28 cellular contexts compared by ENCODE assay signal in the genomic region with DNA sequence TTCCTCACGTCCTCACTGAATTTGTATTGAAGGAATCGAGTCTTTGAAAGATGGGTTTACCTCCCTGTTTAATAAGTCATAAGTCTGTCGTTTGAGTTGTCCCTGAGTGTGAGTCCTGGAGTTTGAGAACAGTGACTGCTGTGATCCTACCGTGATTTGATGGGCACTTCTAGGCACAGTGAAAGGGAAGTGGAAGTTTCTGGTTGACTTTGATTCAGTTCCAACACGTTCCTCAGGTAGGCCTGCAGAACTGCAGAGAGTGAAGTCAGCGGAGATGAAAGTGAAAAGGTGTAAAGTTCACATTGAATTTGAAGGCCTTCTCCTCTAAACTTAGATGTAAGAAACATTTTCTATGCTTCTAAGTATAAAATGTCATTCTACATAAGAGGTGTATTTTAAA.
"Had no signal": no experiment of that assay in that cellular context is flagged by ENCODE, and none has a peak within 500 bp of the region (broad histone marks: within the 10 kb centered on the region; RNA-seq: fewer than 3 reads in every experiment).

No MANE protein-coding gene starts in this region.

- FAIRE-seq: small intestine, urothelium cell line had no signal

- H3K27ac Mint-ChIP-seq: natural killer cell; neural progenitor cell; progenitor cell of endocrine pancreas; stimulated activated effector memory CD8-positive, alpha-beta T cell treated with anti-CD3 and anti-CD28 coated beads, Interleukin-12 subunit alpha, Interleukin-12 subunit beta, amount 100 ng/mL, for 72 hours; stimulated activated naive B cell treated with anti-CD40 and anti-IgM and Interleukin-4, amounts not matched to agents 10 μg/mL and 1 μg/mL and 100 μg/mL, for 72 hours; stimulated activated naive CD8-positive, alpha-beta T cell treated with anti-CD3 and anti-CD28 coated beads, Interleukin-15, Interleukin-2, amounts not matched to agents 100 ng/mL and 50 ng/mL, for 24 hours had no signal

- DNase-seq: natural killer cell; occipital lobe; ovary; posterior cingulate gyrus; psoas muscle; right cardiac atrium; right lobe of liver; sigmoid colon; small intestine; stimulated activated CD4-positive, alpha-beta T cell treated with anti-CD3 and anti-CD28 coated beads, Interleukin-15, amount 100 ng/mL, for 24 hours; stimulated activated CD4-positive, alpha-beta T cell treated with anti-CD3 and anti-CD28 coated beads, Interleukin-2, amount 100 ng/mL, for 24 hours; stimulated activated CD4-positive, alpha-beta T cell treated with anti-CD3 and anti-CD28 coated beads, Interleukin-2, amount 100 ng/mL, for 48 hours; stimulated activated CD4-positive, alpha-beta T cell treated with anti-CD3 and anti-CD28 coated beads, Interleukin-4, amount 100 ng/mL, for 24 hours; stimulated activated naive B cell treated with anti-CD40 and anti-IgM and Interleukin-4, amounts not matched to agents 10 μg/mL and 1 μg/mL and 100 μg/mL, for 72 hours; stimulated activated naive CD4-positive, alpha-beta T cell treated with Interleukin-2 at 50 U/mL for 16 hours; stomach; thyroid gland; trophoblast cell; upper lobe of left lung had no signal

- H3K9me3 ChIP-seq: ovary, psoas muscle, right lobe of liver, sigmoid colon, stomach, thoracic aorta, thyroid gland, tibial nerve, upper lobe of left lung, vagina had no signal

- H3K4me3 Mint-ChIP-seq: natural killer cell; nephron; neural progenitor cell; stimulated activated effector memory CD8-positive, alpha-beta T cell treated with anti-CD3 and anti-CD28 coated beads, Interleukin-12 subunit alpha, Interleukin-12 subunit beta, amount 100 ng/mL, for 72 hours; stimulated activated naive B cell treated with anti-CD40 and anti-IgM and Interleukin-4, amounts not matched to agents 10 μg/mL and 1 μg/mL and 100 μg/mL, for 72 hours; stimulated activated naive CD8-positive, alpha-beta T cell treated with anti-CD3 and anti-CD28 coated beads, Interleukin-15, Interleukin-2, amounts not matched to agents 100 ng/mL and 50 ng/mL, for 24 hours had no signal

- H3K4me3 ChIP-seq: neural progenitor cell, ovary, psoas muscle, right lobe of liver, sigmoid colon, stomach, thoracic aorta, thyroid gland, tibial nerve, upper lobe of left lung, vagina had no signal

- H3K27me3 ChIP-seq: neural progenitor cell, ovary, right lobe of liver, sigmoid colon, stomach, thyroid gland, tibial nerve, upper lobe of left lung, vagina had no signal

- H3K4me1 Mint-ChIP-seq: natural killer cell; neural progenitor cell; stimulated activated effector memory CD8-positive, alpha-beta T cell treated with anti-CD3 and anti-CD28 coated beads, Interleukin-12 subunit alpha, Interleukin-12 subunit beta, amount 100 ng/mL, for 72 hours had no signal

- H3K36me3 ChIP-seq: neural progenitor cell, ovary, right lobe of liver, sigmoid colon, stomach, thoracic aorta, thyroid gland, tibial nerve, upper lobe of left lung, vagina had no signal

- H3K36me3 Mint-ChIP-seq: natural killer cell; neural progenitor cell; stimulated activated effector memory CD8-positive, alpha-beta T cell treated with anti-CD3 and anti-CD28 coated beads, Interleukin-12 subunit alpha, Interleukin-12 subunit beta, amount 100 ng/mL, for 72 hours; stimulated activated naive B cell treated with anti-CD40 and anti-IgM and Interleukin-4, amounts not matched to agents 10 μg/mL and 1 μg/mL and 100 μg/mL, for 72 hours had no signal

- H3K27me3 Mint-ChIP-seq: stimulated activated naive CD8-positive, alpha-beta T cell treated with anti-CD3 and anti-CD28 coated beads, Interleukin-15, Interleukin-2, amounts not matched to agents 100 ng/mL and 50 ng/mL, for 24 hours had no signal

- ATAC-seq: natural killer cell; psoas muscle; right cardiac atrium; stimulated activated effector memory CD8-positive, alpha-beta T cell treated with anti-CD3 and anti-CD28 coated beads, Interleukin-12 subunit alpha, Interleukin-12 subunit beta, amount 100 ng/mL, for 72 hours; stimulated activated naive B cell treated with anti-CD40 and anti-IgM and Interleukin-4, amounts not matched to agents 10 μg/mL and 1 μg/mL and 100 μg/mL, for 72 hours had no signal
